14 cellular contexts compared by ENCODE assay signal in genomic region chr9:91211414-91211813, GRCh38.
DNase-seq lines count a peak whose midpoint lies in the region; ATAC-seq and TF ChIP-seq lines count a peak whose summit lies in the region.
"Had no signal": no experiment of that assay in that cellular context is flagged by ENCODE, and none has a peak within 500 bp of the region (broad histone marks: within the 10 kb centered on the region; RNA-seq: fewer than 3 reads in every experiment).

No MANE protein-coding gene starts in this region.

- H3K36me3 Mint-ChIP-seq in brain: no peaks in the 10 kb centered on the region

- CTCF ChIA-PET in HEK293 (lab: Yijun Ruan, JAX): no interaction called here

- TF ChIP-seq CTCF in HEK293 (tag by site-specific recombination; IDR thresholded peaks at IDR 0.05): no peak
- TF ChIP-seq CTCF in brain (conservative IDR thresholded peaks at IDR 0.05): no peak

- H3K27ac Mint-ChIP-seq in brain: peak overlapping the region in 3 of 5 experiments; percentile 14 to 25 (median 23)

- H3K4me3 Mint-ChIP-seq in brain: no peak overlapping the region

- no peaks in the 10 kb centered on the region for H3K79me2 ChIP-seq in ACC112 (ENCODE audit: control insufficient read depth, insufficient read depth, low read length, unreplicated experiment)
- H3K79me2 ChIP-seq: parathyroid adenoma had no signal

- H3K9me3 Mint-ChIP-seq in brain: peaks cover 0 to 1% (median 0%) of the 10 kb centered on the region in 5 experiments

- no peaks in the 10 kb centered on the region for H3K9me3 ChIP-seq in HEK293 (ENCODE audit: control insufficient read depth, insufficient read depth, low read depth, low read length)
- H3K9me3 ChIP-seq: ascending aorta, BE2C, testis had no signal

- peaks cover 23% of the 10 kb centered on the region for H3K4me1 Mint-ChIP-seq in brain

- H3K27me3 ChIP-seq in ACC112 (ENCODE audit: insufficient read depth, low read length): no peaks in the 10 kb centered on the region
- H3K27me3 ChIP-seq: ascending aorta, BE2C, dorsolateral prefrontal cortex, testis had no signal

- H3K36me3 ChIP-seq in ACC112 (ENCODE audit: insufficient read depth, low read length): no peaks in the 10 kb centered on the region
- no peaks in the 10 kb centered on the region for H3K36me3 ChIP-seq in HEK293 (ENCODE audit: control insufficient read depth in 2 of 2, insufficient read depth in 1 of 2, low read length in 2 of 2)
- H3K36me3 ChIP-seq: ascending aorta, BE2C had no signal

- ATAC-seq in HG03280 (IDR thresholded peaks at IDR 0.05; ENCODE audit: unreplicated experiment): no peak

- POLR2A ChIA-PET in HEK293 (lab: Yijun Ruan, JAX): no interaction called here

- no peak for TF ChIP-seq POLR2A in erythroblast (IDR thresholded peaks at IDR 0.05; ENCODE audit: low read length)

- peak overlapping the region; percentile 9 for H2AFZ ChIP-seq in ACC112 (ENCODE audit: low read length, unreplicated experiment)
- H2AFZ ChIP-seq: parathyroid adenoma had no signal

- H3K4me1 ChIP-seq in ACC112 (ENCODE audit: control insufficient read depth, insufficient read depth, low read length, unreplicated experiment) (peaks cover 29% of the 10 kb centered on the region), HEK293 (ENCODE audit: control insufficient read depth, insufficient read depth, low read length) (no peaks in the 10 kb centered on the region)
- H3K4me1 ChIP-seq: BE2C had no signal

- H3K4me3 ChIP-seq in ACC112 (ENCODE audit: low read depth, low read length): no peak overlapping the region
- no peak overlapping the region for H3K4me3 ChIP-seq in HEK293 (ENCODE audit: low read depth, low read length)
- H3K4me3 ChIP-seq: ascending aorta, dorsolateral prefrontal cortex, testis had no signal

- DNase-seq in mucosa of gallbladder (ENCODE audit: low spot score) (peak; percentile 80), AML-193 (lab: John Stamatoyannopoulos, UW) (no peak), erythroblast (lab: John Stamatoyannopoulos, UW) (no peak), DMS153 (lab: John Stamatoyannopoulos, UW) (no peak)
- DNase-seq: BE2C, DND-41, dorsolateral prefrontal cortex, testis had no signal

- peaks cover 3% of the 10 kb centered on the region for H3K27me3 Mint-ChIP-seq in brain

- H3K27ac ChIP-seq in ACC112 (ENCODE audit: low read depth, low read length) (no peak overlapping the region), HEK293 (ENCODE audit: extremely low read depth, low read depth, low read length) (no peak overlapping the region)
- H3K27ac ChIP-seq: dorsolateral prefrontal cortex, testis had no signal

TF ChIP-seq in HEK293, 187 proteins besides CTCF, POLR2A, EP300 and RAD21:
- no peak for TF ChIP-seq ZNF324 (tag by site-specific recombination; IDR thresholded peaks at IDR 0.05)
- TF ChIP-seq ATF2 (tag by site-specific recombination; IDR thresholded peaks at IDR 0.05; ENCODE audit: low read depth): no peak
- no peak for TF ChIP-seq ZNF561 (tag by site-specific recombination; IDR thresholded peaks at IDR 0.05; ENCODE audit: borderline replicate concordance)
- TF ChIP-seq ZBTB17 (tag by site-specific recombination; IDR thresholded peaks at IDR 0.05): 0 out of 2 replicates have a peak, but pooled peaks have one; percentile 44
